Comparison of ENCODE assay signal across 12 cellular contexts in genomic region chr6:87115402-87116135, GRCh38. TPM values are rescaled to one million over a fixed set of nuclear protein-coding genes. Genes with fewer than 3 reads are reported as not detected.
A peak's percentile ranks its signal among the peaks of the same experiment; 100 is the strongest.
DNase-seq lines count a peak whose midpoint lies in the region; ATAC-seq, FAIRE-seq and TF ChIP-seq lines count a peak whose summit lies in the region.
"Had no signal": no experiment of that assay in that cellular context is flagged by ENCODE, and none has a peak within 500 bp of the region (broad histone marks: within the 10 kb centered on the region; RNA-seq: fewer than 3 reads in every experiment).

No MANE protein-coding gene starts in this region.

- H3K4me1 Mint-ChIP-seq in T-helper 17 cell = peaks cover 2% of the 10 kb centered on the region
- H3K4me1 Mint-ChIP-seq: nephron had no signal

- no peaks in the 10 kb centered on the region for H3K4me1 ChIP-seq in psoas muscle

- no peak overlapping the region for H3K4me3 ChIP-seq in GM12865 (ENCODE audit: low read depth, low read length)
- H3K4me3 ChIP-seq in psoas muscle = no peak overlapping the region

- DNase-seq in GM12865 (ENCODE audit: low read depth) (peak; percentile 65), RCC 7860 (ENCODE audit: low spot score) (no peak), T-helper 17 cell (no peak), AG20443 (ENCODE audit: low spot score) (no peak), psoas muscle (no peak)
- DNase-seq: SW 1271 had no signal

- H3K4me3 Mint-ChIP-seq in T-helper 17 cell = no peak overlapping the region
- H3K4me3 Mint-ChIP-seq: nephron had no signal

- WGBS in psoas muscle, 3 donors = 58 to 65% (median 63%) methylated on average over 2 of the region's 2 CpGs

- FAIRE-seq in RCC 7860 (lab: Jason Lieb, UNC) = no peak

- H3K27ac ChIP-seq in psoas muscle = no peak overlapping the region

- H3K36me3 Mint-ChIP-seq in T-helper 17 cell (ENCODE audit: low read depth) = peaks cover under 1% of the 10 kb centered on the region

- H3K36me3 ChIP-seq in psoas muscle (ENCODE audit: insufficient read depth in 1 of 2, low read depth in 1 of 2) = no peaks in the 10 kb centered on the region

- peaks cover 34% of the 10 kb centered on the region for H3K27me3 Mint-ChIP-seq in T-helper 17 cell

- intact Hi-C loops in psoas muscle (cut with DNase I) = no loop called here

- ATAC-seq in GM18873 (IDR thresholded peaks at IDR 0.05; ENCODE audit: low FRiP score, unreplicated experiment) = peak; percentile 94
- peak; percentile 97 for ATAC-seq in HG02610 (IDR thresholded peaks at IDR 0.05; ENCODE audit: unreplicated experiment)
- ATAC-seq in HG03558 (IDR thresholded peaks at IDR 0.05; ENCODE audit: extremely low read depth, unreplicated experiment) = peak; percentile 99
- no peak for ATAC-seq in T-helper 17 cell
- no peak for ATAC-seq in psoas muscle

- H3K27me3 ChIP-seq in psoas muscle (ENCODE audit: insufficient read depth in 3 of 3, low read length in 2 of 3) = no peaks in the 10 kb centered on the region

- H3K9me3 ChIP-seq in T-helper 17 cell (ENCODE audit: control insufficient read depth, low read length, poor library complexity, severe bottlenecking) = no peaks in the 10 kb centered on the region
- H3K9me3 ChIP-seq in psoas muscle = no peaks in the 10 kb centered on the region

- TF ChIP-seq CTCF in GM12865 (IDR thresholded peaks at IDR 0.05; ENCODE audit: insufficient read depth, low read depth, low read length, missing control alignments) (no peak), psoas muscle (IDR thresholded peaks at IDR 0.05) (no peak)

- no peak overlapping the region for H3K27ac Mint-ChIP-seq in T-helper 17 cell
- H3K27ac Mint-ChIP-seq: nephron had no signal

RNA-seq across cellular contexts. Expression of gene CGA, which starts 20.7 kb away (rescaled TPM):
- under 1 TPM in 1 of 2 donors, not detected in 1; 0.40 TPM for total RNA-seq in T-helper 17 cell
- total RNA-seq in psoas muscle = under 1 TPM in 1 of 4 donors, not detected in 3; 0.52 TPM
- polyA plus RNA-seq in psoas muscle = 1 to 10 TPM in 1 of 3 donors, under 1 TPM in 2; 0.03 to 3.8 (median 0.18) TPM
- total RNA-seq: dermis microvascular lymphatic vessel endothelial cell, ureter had no signal

RNA-seq across cellular contexts. Expression of gene ZNF292, which starts 39.8 kb away (rescaled TPM):
- total RNA-seq in T-helper 17 cell = 100 to 1,000 TPM in 1 of 2 donors, 10 to 100 TPM in 1; 88.3 to 103 TPM
- total RNA-seq in psoas muscle = 10 to 100 TPM; 16.7 to 21.3 (median 17.1) TPM
- polyA plus RNA-seq in psoas muscle = 1 to 10 TPM; 1.9 to 6.8 (median 2.1) TPM

Comparison
In these comparisons a context has a peak if more than half of its experiments do, and no peak if none do; other contexts are left out.
1. ATAC-seq: peak in GM18873 (single experiment), HG02610 (single experiment) and HG03558 (single experiment); none in T-helper 17 cell (single experiment) and psoas muscle (0 of 4).
2. RNA of gene ZNF292, which starts 39.8 kb away (total RNA-seq): 88.3 to 103 TPM in T-helper 17 cell; 16.7 to 21.3 TPM in psoas muscle; every median in the first group is over 4 times any median in the second.